In the genomic region with DNA sequence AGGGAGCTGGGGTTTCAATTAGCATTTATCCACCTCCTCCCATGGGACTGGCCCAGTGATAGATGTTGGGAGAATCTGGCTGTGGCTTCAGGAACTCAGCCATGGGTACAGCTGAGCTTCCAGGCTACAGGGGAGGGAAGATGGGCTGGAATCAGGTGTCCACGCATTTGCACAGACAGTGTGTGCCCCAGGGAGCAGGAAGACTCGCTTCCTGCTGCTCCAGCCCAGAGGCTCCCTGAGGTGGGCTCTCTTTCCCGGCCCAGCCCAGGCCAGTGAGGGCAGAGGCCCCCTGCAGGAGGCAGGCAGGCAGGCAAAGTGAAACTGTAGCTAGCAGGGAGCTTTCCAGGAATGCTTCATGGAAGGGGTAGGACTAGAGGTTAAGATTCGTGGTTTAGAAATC, we compare ENCODE assay signal across 1 cellular context.
A peak's percentile ranks its signal among the peaks of the same experiment; 100 is the strongest.
TF ChIP-seq lines count a peak whose summit lies in the region.

No MANE protein-coding gene starts in this region.

TF ChIP-seq in K562, 482 proteins besides CTCF, POLR2A, EP300 and RAD21:
- TF ChIP-seq ELF2 (CRISPR knock-in tag; IDR thresholded peaks at IDR 0.05) (no peak), TAF15 (IDR thresholded peaks at IDR 0.05; ENCODE audit: low read depth, low read length) (no peak), JUN (IDR thresholded peaks at IDR 0.05; ENCODE audit: borderline replicate concordance, low read depth, low read length) (no peak), JUN (CRISPR knock-in tag; IDR thresholded peaks at IDR 0.05; ENCODE audit: borderline replicate concordance) (no peak), PHTF2 (CRISPR knock-in tag; IDR thresholded peaks at IDR 0.05) (no peak)
- TF ChIP-seq, protein P1, sequence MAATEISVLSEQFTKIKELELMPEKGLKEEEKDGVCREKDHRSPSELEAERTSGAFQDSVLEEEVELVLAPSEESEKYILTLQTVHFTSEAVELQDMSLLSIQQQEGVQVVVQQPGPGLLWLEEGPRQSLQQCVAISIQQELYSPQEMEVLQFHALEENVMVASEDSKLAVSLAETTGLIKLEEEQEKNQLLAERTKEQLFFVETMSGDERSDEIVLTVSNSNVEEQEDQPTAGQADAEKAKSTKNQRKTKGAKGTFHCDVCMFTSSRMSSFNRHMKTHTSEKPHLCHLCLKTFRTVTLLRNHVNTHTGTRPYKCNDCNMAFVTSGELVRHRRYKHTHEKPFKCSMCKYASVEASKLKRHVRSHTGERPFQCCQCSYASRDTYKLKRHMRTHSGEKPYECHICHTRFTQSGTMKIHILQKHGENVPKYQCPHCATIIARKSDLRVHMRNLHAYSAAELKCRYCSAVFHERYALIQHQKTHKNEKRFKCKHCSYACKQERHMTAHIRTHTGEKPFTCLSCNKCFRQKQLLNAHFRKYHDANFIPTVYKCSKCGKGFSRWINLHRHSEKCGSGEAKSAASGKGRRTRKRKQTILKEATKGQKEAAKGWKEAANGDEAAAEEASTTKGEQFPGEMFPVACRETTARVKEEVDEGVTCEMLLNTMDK (IDR thresholded peaks at IDR 0.05; ENCODE audit: borderline replicate concordance, insufficient read depth, low read depth, low read length, poor library complexity, severe bottlenecking), result peak; percentile 29
